In the genomic region with DNA sequence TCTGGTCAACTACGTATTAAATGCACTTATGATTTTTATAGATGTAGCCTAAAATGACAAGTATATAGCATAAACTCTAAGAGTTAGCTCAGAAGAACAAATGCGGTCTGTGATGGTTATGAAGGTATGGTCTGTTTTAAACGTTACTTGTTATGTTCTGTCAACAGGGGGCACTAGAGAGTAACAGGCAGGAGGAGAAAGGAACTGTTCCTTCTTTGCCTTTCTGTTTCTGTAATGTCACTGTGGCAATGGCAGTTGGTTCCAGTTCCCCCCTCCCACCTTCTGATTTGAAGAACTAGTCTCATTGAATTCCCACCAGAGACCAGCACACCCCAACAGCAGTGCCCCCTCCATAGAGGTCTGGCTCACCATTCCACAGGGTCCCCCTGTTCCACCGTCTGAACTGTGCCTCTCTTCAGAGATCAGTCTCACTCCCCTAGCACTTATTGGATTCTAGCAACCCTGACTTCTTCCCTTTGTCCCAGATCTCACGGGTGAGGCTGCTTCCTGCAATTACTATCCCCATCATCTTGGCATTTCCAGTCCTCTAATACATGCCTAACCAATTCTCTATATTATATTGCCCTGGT, we compare ENCODE assay signal across 1 cellular context.
TF ChIP-seq lines count a peak whose summit lies in the region.

No MANE protein-coding gene starts in this region.

TF ChIP-seq in K562, 482 proteins besides CTCF, POLR2A, EP300 and RAD21:
- no peak for TF ChIP-seq KAT2B (IDR thresholded peaks at IDR 0.05; ENCODE audit: low read depth, low read length)
- TF ChIP-seq, protein P1, sequence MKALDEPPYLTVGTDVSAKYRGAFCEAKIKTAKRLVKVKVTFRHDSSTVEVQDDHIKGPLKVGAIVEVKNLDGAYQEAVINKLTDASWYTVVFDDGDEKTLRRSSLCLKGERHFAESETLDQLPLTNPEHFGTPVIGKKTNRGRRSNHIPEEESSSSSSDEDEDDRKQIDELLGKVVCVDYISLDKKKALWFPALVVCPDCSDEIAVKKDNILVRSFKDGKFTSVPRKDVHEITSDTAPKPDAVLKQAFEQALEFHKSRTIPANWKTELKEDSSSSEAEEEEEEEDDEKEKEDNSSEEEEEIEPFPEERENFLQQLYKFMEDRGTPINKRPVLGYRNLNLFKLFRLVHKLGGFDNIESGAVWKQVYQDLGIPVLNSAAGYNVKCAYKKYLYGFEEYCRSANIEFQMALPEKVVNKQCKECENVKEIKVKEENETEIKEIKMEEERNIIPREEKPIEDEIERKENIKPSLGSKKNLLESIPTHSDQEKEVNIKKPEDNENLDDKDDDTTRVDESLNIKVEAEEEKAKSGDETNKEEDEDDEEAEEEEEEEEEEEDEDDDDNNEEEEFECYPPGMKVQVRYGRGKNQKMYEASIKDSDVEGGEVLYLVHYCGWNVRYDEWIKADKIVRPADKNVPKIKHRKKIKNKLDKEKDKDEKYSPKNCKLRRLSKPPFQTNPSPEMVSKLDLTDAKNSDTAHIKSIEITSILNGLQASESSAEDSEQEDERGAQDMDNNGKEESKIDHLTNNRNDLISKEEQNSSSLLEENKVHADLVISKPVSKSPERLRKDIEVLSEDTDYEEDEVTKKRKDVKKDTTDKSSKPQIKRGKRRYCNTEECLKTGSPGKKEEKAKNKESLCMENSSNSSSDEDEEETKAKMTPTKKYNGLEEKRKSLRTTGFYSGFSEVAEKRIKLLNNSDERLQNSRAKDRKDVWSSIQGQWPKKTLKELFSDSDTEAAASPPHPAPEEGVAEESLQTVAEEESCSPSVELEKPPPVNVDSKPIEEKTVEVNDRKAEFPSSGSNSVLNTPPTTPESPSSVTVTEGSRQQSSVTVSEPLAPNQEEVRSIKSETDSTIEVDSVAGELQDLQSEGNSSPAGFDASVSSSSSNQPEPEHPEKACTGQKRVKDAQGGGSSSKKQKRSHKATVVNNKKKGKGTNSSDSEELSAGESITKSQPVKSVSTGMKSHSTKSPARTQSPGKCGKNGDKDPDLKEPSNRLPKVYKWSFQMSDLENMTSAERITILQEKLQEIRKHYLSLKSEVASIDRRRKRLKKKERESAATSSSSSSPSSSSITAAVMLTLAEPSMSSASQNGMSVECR (CRISPR knock-in tag; IDR thresholded peaks at IDR 0.05), result no peak
- TF ChIP-seq GTF2A2 (tag; IDR thresholded peaks at IDR 0.05), result no peak
- no peak for TF ChIP-seq HIVEP1 (CRISPR knock-in tag; IDR thresholded peaks at IDR 0.05)
- TF ChIP-seq, protein P2, sequence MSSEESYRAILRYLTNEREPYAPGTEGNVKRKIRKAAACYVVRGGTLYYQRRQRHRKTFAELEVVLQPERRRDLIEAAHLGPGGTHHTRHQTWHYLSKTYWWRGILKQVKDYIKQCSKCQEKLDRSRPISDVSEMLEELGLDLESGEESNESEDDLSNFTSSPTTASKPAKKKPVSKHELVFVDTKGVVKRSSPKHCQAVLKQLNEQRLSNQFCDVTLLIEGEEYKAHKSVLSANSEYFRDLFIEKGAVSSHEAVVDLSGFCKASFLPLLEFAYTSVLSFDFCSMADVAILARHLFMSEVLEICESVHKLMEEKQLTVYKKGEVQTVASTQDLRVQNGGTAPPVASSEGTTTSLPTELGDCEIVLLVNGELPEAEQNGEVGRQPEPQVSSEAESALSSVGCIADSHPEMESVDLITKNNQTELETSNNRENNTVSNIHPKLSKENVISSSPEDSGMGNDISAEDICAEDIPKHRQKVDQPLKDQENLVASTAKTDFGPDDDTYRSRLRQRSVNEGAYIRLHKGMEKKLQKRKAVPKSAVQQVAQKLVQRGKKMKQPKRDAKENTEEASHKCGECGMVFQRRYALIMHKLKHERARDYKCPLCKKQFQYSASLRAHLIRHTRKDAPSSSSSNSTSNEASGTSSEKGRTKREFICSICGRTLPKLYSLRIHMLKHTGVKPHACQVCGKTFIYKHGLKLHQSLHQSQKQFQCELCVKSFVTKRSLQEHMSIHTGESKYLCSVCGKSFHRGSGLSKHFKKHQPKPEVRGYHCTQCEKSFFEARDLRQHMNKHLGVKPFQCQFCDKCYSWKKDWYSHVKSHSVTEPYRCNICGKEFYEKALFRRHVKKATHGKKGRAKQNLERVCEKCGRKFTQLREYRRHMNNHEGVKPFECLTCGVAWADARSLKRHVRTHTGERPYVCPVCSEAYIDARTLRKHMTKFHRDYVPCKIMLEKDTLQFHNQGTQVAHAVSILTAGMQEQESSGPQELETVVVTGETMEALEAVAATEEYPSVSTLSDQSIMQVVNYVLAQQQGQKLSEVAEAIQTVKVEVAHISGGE (CRISPR knock-in tag; IDR thresholded peaks at IDR 0.05), result no peak
- TF ChIP-seq, protein P3, sequence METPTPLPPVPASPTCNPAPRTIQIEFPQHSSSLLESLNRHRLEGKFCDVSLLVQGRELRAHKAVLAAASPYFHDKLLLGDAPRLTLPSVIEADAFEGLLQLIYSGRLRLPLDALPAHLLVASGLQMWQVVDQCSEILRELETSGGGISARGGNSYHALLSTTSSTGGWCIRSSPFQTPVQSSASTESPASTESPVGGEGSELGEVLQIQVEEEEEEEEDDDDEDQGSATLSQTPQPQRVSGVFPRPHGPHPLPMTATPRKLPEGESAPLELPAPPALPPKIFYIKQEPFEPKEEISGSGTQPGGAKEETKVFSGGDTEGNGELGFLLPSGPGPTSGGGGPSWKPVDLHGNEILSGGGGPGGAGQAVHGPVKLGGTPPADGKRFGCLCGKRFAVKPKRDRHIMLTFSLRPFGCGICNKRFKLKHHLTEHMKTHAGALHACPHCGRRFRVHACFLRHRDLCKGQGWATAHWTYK (CRISPR knock-in tag; IDR thresholded peaks at IDR 0.05), result no peak
- no peak for TF ChIP-seq RHOXF2B (CRISPR knock-in tag; conservative IDR thresholded peaks at IDR 0.05)
- TF ChIP-seq, protein P4, sequence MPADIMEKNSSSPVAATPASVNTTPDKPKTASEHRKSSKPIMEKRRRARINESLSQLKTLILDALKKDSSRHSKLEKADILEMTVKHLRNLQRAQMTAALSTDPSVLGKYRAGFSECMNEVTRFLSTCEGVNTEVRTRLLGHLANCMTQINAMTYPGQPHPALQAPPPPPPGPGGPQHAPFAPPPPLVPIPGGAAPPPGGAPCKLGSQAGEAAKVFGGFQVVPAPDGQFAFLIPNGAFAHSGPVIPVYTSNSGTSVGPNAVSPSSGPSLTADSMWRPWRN (IDR thresholded peaks at IDR 0.05; ENCODE audit: low read depth), result no peak
- no peak for TF ChIP-seq ZNF347 (CRISPR knock-in tag; IDR thresholded peaks at IDR 0.05; ENCODE audit: low read depth)
- TF ChIP-seq, protein P5, sequence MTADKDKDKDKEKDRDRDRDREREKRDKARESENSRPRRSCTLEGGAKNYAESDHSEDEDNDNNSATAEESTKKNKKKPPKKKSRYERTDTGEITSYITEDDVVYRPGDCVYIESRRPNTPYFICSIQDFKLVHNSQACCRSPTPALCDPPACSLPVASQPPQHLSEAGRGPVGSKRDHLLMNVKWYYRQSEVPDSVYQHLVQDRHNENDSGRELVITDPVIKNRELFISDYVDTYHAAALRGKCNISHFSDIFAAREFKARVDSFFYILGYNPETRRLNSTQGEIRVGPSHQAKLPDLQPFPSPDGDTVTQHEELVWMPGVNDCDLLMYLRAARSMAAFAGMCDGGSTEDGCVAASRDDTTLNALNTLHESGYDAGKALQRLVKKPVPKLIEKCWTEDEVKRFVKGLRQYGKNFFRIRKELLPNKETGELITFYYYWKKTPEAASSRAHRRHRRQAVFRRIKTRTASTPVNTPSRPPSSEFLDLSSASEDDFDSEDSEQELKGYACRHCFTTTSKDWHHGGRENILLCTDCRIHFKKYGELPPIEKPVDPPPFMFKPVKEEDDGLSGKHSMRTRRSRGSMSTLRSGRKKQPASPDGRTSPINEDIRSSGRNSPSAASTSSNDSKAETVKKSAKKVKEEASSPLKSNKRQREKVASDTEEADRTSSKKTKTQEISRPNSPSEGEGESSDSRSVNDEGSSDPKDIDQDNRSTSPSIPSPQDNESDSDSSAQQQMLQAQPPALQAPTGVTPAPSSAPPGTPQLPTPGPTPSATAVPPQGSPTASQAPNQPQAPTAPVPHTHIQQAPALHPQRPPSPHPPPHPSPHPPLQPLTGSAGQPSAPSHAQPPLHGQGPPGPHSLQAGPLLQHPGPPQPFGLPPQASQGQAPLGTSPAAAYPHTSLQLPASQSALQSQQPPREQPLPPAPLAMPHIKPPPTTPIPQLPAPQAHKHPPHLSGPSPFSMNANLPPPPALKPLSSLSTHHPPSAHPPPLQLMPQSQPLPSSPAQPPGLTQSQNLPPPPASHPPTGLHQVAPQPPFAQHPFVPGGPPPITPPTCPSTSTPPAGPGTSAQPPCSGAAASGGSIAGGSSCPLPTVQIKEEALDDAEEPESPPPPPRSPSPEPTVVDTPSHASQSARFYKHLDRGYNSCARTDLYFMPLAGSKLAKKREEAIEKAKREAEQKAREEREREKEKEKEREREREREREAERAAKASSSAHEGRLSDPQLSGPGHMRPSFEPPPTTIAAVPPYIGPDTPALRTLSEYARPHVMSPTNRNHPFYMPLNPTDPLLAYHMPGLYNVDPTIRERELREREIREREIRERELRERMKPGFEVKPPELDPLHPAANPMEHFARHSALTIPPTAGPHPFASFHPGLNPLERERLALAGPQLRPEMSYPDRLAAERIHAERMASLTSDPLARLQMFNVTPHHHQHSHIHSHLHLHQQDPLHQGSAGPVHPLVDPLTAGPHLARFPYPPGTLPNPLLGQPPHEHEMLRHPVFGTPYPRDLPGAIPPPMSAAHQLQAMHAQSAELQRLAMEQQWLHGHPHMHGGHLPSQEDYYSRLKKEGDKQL (CRISPR knock-in tag; IDR thresholded peaks at IDR 0.05; ENCODE audit: borderline replicate concordance), result no peak
